In the genomic region with DNA sequence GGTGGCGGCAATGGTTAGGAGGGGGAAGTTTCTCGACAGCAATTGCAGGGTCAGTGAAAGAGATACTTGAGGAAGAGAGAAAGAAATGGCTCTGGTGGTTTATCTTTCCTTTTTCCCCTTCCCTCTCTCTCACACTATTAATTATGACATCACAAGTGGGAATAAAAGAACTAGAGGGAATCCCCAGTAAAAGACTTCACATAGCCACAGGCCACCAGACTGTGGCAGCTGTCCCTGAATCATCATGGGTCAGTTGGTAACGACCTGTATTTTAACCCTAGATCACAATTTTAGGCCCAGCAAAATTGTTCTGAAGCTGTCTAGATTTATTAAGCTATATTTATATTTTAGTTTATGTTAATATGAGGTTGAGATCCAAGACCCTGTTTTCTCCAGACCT, we compare ENCODE assay signal across 11 cellular contexts.
DNase-seq lines count a peak whose midpoint lies in the region; ATAC-seq and TF ChIP-seq lines count a peak whose summit lies in the region.
"Had no signal": no experiment of that assay in that cellular context is flagged by ENCODE, and none has a peak within 500 bp of the region (broad histone marks: within the 10 kb centered on the region; RNA-seq: fewer than 3 reads in every experiment).

No MANE protein-coding gene starts in this region.

- H3K4me3 ChIP-seq in endocrine pancreas (ENCODE audit: control insufficient read depth, insufficient read depth, low read length) (peak overlapping the region; percentile 67), neutrophil (ENCODE audit: low read depth in 1 of 2, low read length in 1 of 2) (no peak overlapping the region)

- H3K9me3 ChIP-seq in endocrine pancreas (ENCODE audit: control insufficient read depth, low read length), result no peaks in the 10 kb centered on the region
- no peaks in the 10 kb centered on the region for H3K9me3 ChIP-seq in neutrophil

- peak overlapping the region; percentile 13 for H3K9ac ChIP-seq in endocrine pancreas (ENCODE audit: control insufficient read depth, insufficient read depth, low read length)

- no peak for ATAC-seq in GM18517 (IDR thresholded peaks at IDR 0.05; ENCODE audit: unreplicated experiment)

- peaks cover 42% of the 10 kb centered on the region for H3K4me1 ChIP-seq in endocrine pancreas (ENCODE audit: control insufficient read depth, insufficient read depth, low read length)
- peaks cover 8 to 21% of the 10 kb centered on the region in 2 experiments for H3K4me1 ChIP-seq in neutrophil (ENCODE audit: control insufficient read depth in 1 of 2, insufficient read depth in 1 of 2, low read depth in 1 of 2, low read length in 1 of 2)

- H3K36me3 ChIP-seq in endocrine pancreas (ENCODE audit: control insufficient read depth, insufficient read depth, low read length) (no peaks in the 10 kb centered on the region), neutrophil (peaks cover 4% of the 10 kb centered on the region)

- peak overlapping the region; percentile 86 for H3K27ac ChIP-seq in 22Rv1
- peak overlapping the region; percentile 61 for H3K27ac ChIP-seq in neutrophil
- H3K27ac ChIP-seq: C4-2B had no signal

- peak; percentile 36 for DNase-seq in MV-4-11 (lab: John Stamatoyannopoulos, UW)
- no peak for DNase-seq in NCI-H2081 (lab: John Stamatoyannopoulos, UW)
- no peak for DNase-seq in DMS79 treated with DMSO at 0.1 percent for 48 hours (lab: John Stamatoyannopoulos, UW)
- no peak for DNase-seq in T1000 (lab: John Stamatoyannopoulos, UW)
- DNase-seq: foreskin fibroblast, NCI-H526 had no signal

- TF ChIP-seq CTCF in 22Rv1 (IDR thresholded peaks at IDR 0.05), result no peak
- no peak for TF ChIP-seq CTCF in neutrophil (IDR thresholded peaks at IDR 0.05)

- H3K27me3 ChIP-seq in endocrine pancreas (ENCODE audit: control insufficient read depth, insufficient read depth, low read length) (no peaks in the 10 kb centered on the region), neutrophil (no peaks in the 10 kb centered on the region)
